In the genomic region with DNA sequence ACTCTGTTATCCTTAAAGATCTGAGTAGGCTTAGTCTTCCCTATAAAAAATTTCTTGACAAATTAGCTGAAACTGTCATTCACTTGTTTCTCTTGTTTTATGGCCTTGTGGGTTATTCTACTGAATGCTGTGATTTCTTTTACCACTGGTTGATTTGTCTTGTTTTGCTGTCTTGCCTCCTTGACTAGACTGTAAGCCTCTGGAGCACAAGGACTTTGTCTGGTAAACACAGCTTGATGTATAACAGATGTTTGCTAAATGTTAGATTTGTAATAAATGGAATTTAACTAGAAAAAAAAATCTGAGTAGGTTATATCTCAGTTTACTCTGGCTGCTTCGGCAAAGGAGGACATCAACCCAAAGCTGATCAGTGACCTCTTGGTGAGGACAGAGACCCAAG, we compare ENCODE assay signal across 17 cellular contexts. TPM values are rescaled to one million over a fixed set of nuclear protein-coding genes. Genes with fewer than 3 reads are reported as not detected.
DNase-seq lines count a peak whose midpoint lies in the region; ATAC-seq and TF ChIP-seq lines count a peak whose summit lies in the region.
"Had no signal": no experiment of that assay in that cellular context is flagged by ENCODE, and none has a peak within 500 bp of the region (broad histone marks: within the 10 kb centered on the region; RNA-seq: fewer than 3 reads in every experiment).

No MANE protein-coding gene starts in this region.

- H3K36me3 Mint-ChIP-seq in type B pancreatic cell: peaks cover 20% of the 10 kb centered on the region
- peaks cover 81% of the 10 kb centered on the region for H3K36me3 Mint-ChIP-seq in stimulated activated memory B cell treated with anti-CD40 and anti-IgM and Interleukin-4, amounts not matched to agents 10 μg/mL and 1 μg/mL and 100 μg/mL, for 72 hours

- H3K9me3 Mint-ChIP-seq in type B pancreatic cell: no peaks in the 10 kb centered on the region
- no peaks in the 10 kb centered on the region for H3K9me3 Mint-ChIP-seq in stimulated activated memory B cell treated with anti-CD40 and anti-IgM and Interleukin-4, amounts not matched to agents 10 μg/mL and 1 μg/mL and 100 μg/mL, for 72 hours
- H3K9me3 Mint-ChIP-seq: activated T-cell treated with anti-CD3 and anti-CD28 coated beads, Interleukin-2, amount 50 U/mL, for 24 hours; nephron progenitor cell had no signal

- 81% methylated on average over 1 of the region's 1 CpG for WGBS in right cardiac atrium
- WGBS in mesodermal cell (ENCODE audit: insufficient coverage in 2 of 2), 2 experiments: 93 to 100% methylated on average over 1 of the region's 1 CpG
- 73 to 85% methylated on average over 1 of the region's 1 CpG for WGBS in esophagus squamous epithelium, 2 donors

- H3K4me1 ChIP-seq in left ventricle myocardium inferior: no peaks in the 10 kb centered on the region
- no peaks in the 10 kb centered on the region for H3K4me1 ChIP-seq in right cardiac atrium (ENCODE audit: control insufficient read depth, insufficient read depth, low read length)
- H3K4me1 ChIP-seq in mesodermal cell (ENCODE audit: control insufficient read depth, insufficient read depth, low read length, poor library complexity, severe bottlenecking): peaks cover 5% of the 10 kb centered on the region
- peaks cover 0 to 12% (median 0%) of the 10 kb centered on the region in 3 donors for H3K4me1 ChIP-seq in esophagus squamous epithelium
- H3K4me1 ChIP-seq: adrenal gland had no signal

- DNase-seq in left ventricle myocardium inferior (no peak), right cardiac atrium (no peak), dedifferentiated amniotic fluid mesenchymal stem cell (ENCODE audit: extremely low spot score) (peak; percentile 43), type B pancreatic cell (ENCODE audit: extremely low spot score, unreplicated experiment) (no peak), KBM-7 (no peak), esophagus squamous epithelium (lab: John Stamatoyannopoulos, UW) (no peak)
- DNase-seq: activated CD4-positive, alpha-beta T cell treated with anti-CD3 and anti-CD28 coated beads for 4 hours; activated gamma-delta T cell treated with Interleukin-2 at 50 U/mL for 16 hours; activated T-cell treated with anti-CD3 and anti-CD28 coated beads, Interleukin-2, amount 50 U/mL, for 24 hours; GDM1 had no signal

- H3K27ac ChIP-seq in left ventricle myocardium inferior (replicated peaks): peak overlapping the region; percentile 6
- H3K27ac ChIP-seq in right cardiac atrium (ENCODE audit: low read length): no peak overlapping the region
- peak overlapping the region; percentile 59 for H3K27ac ChIP-seq in mesodermal cell (ENCODE audit: low read depth, low read length, severe bottlenecking)
- H3K27ac ChIP-seq in esophagus squamous epithelium: peak overlapping the region in 1 of 4 donors; percentile 21
- H3K27ac ChIP-seq: upper lobe of left lung had no signal

- TF ChIP-seq CTCF in left ventricle myocardium inferior (IDR thresholded peaks at IDR 0.05; ENCODE audit: borderline replicate concordance) (no peak), type B pancreatic cell (conservative IDR thresholded peaks at IDR 0.05) (no peak), esophagus squamous epithelium (IDR thresholded peaks at IDR 0.05) (no peak)

- ATAC-seq in right cardiac atrium: no peak
- ATAC-seq in stimulated activated memory B cell treated with anti-CD40 and anti-IgM and Interleukin-4, amounts not matched to agents 10 μg/mL and 1 μg/mL and 100 μg/mL, for 72 hours: no peak

- H3K27me3 Mint-ChIP-seq in type B pancreatic cell: peaks cover 3% of the 10 kb centered on the region
- H3K27me3 Mint-ChIP-seq in stimulated activated memory B cell treated with anti-CD40 and anti-IgM and Interleukin-4, amounts not matched to agents 10 μg/mL and 1 μg/mL and 100 μg/mL, for 72 hours: no peaks in the 10 kb centered on the region
- H3K27me3 Mint-ChIP-seq: activated T-cell treated with anti-CD3 and anti-CD28 coated beads, Interleukin-2, amount 50 U/mL, for 24 hours; dendritic cell treated with granulocyte-macrophage colony-stimulating factor and Interleukin-4, amounts not matched to agents 40 ng/mL and 50 ng/mL, for 4 days had no signal

- in situ Hi-C loops in KBM-7 (cut with MboI; ENCODE audit: low pct_unique_long_range_greater_than_20kb, low sequenced_read_pairs): no loop called here

- H3K27me3 ChIP-seq in left ventricle myocardium inferior (ENCODE audit: low read depth) (no peaks in the 10 kb centered on the region), right cardiac atrium (ENCODE audit: control insufficient read depth, insufficient read depth) (no peaks in the 10 kb centered on the region), esophagus squamous epithelium (no peaks in the 10 kb centered on the region)
- H3K27me3 ChIP-seq: adrenal gland, heart right ventricle, upper lobe of left lung had no signal

- no peak for TF ChIP-seq POLR2A in esophagus squamous epithelium (IDR thresholded peaks at IDR 0.05)

- peaks cover 56% of the 10 kb centered on the region for H3K36me3 ChIP-seq in left ventricle myocardium inferior
- H3K36me3 ChIP-seq in mesodermal cell (ENCODE audit: control insufficient read depth, insufficient read depth, low read length): peaks cover 64% of the 10 kb centered on the region
- H3K36me3 ChIP-seq in esophagus squamous epithelium: peaks cover 34 to 90% (median 43%) of the 10 kb centered on the region in 3 donors

- H3K4me3 ChIP-seq in left ventricle myocardium inferior: no peak overlapping the region
- H3K4me3 ChIP-seq in right cardiac atrium (ENCODE audit: low read length): no peak overlapping the region
- H3K4me3 ChIP-seq in mesodermal cell (ENCODE audit: extremely low read depth, insufficient read depth, low read length, poor library complexity, severe bottlenecking): no peak overlapping the region
- H3K4me3 ChIP-seq in esophagus squamous epithelium: no peak overlapping the region
- H3K4me3 ChIP-seq: adrenal gland, heart right ventricle, upper lobe of left lung had no signal

- intact Hi-C loops in left ventricle myocardium inferior (cut with micrococcal nuclease): no loop called here
- intact Hi-C loops in right cardiac atrium (cut with DNase I): loop anchor here in 1 of 4 donors (10.0 kb wide), 1 partner anchor 95 kb away; a partner anchor contains a TSS
- intact Hi-C loops in esophagus squamous epithelium (cut with DNase I): no loop called here

- H3K9me3 ChIP-seq in left ventricle myocardium inferior (replicated peaks): no peaks in the 10 kb centered on the region
- H3K9me3 ChIP-seq in right cardiac atrium (ENCODE audit: control insufficient read depth, low read length): no peaks in the 10 kb centered on the region
- H3K9me3 ChIP-seq in mesodermal cell (ENCODE audit: control insufficient read depth, low read length): peaks cover 7% of the 10 kb centered on the region
- no peaks in the 10 kb centered on the region for H3K9me3 ChIP-seq in esophagus squamous epithelium
- H3K9me3 ChIP-seq: adrenal gland, upper lobe of left lung had no signal

- peaks cover 11% of the 10 kb centered on the region for H3K4me1 Mint-ChIP-seq in type B pancreatic cell (ENCODE audit: unreplicated experiment)
- H3K4me1 Mint-ChIP-seq in stimulated activated memory B cell treated with anti-CD40 and anti-IgM and Interleukin-4, amounts not matched to agents 10 μg/mL and 1 μg/mL and 100 μg/mL, for 72 hours: no peaks in the 10 kb centered on the region

- peak overlapping the region; percentile 95 for H3K27ac Mint-ChIP-seq in type B pancreatic cell
- H3K27ac Mint-ChIP-seq in stimulated activated memory B cell treated with anti-CD40 and anti-IgM and Interleukin-4, amounts not matched to agents 10 μg/mL and 1 μg/mL and 100 μg/mL, for 72 hours: no peak overlapping the region
- H3K27ac Mint-ChIP-seq: activated T-cell treated with anti-CD3 and anti-CD28 coated beads, Interleukin-2, amount 50 U/mL, for 24 hours; dendritic cell treated with granulocyte-macrophage colony-stimulating factor and Interleukin-4, amounts not matched to agents 40 ng/mL and 50 ng/mL, for 4 days had no signal

- H3K4me3 Mint-ChIP-seq in type B pancreatic cell: peak overlapping the region; percentile 79
- H3K4me3 Mint-ChIP-seq in stimulated activated memory B cell treated with anti-CD40 and anti-IgM and Interleukin-4, amounts not matched to agents 10 μg/mL and 1 μg/mL and 100 μg/mL, for 72 hours: no peak overlapping the region
- H3K4me3 Mint-ChIP-seq: activated T-cell treated with anti-CD3 and anti-CD28 coated beads, Interleukin-2, amount 50 U/mL, for 24 hours; dendritic cell treated with granulocyte-macrophage colony-stimulating factor and Interleukin-4, amounts not matched to agents 40 ng/mL and 50 ng/mL, for 4 days; nephron progenitor cell had no signal

RNA-seq across cellular contexts. Expression of a gene that starts 21.6 kb away (rescaled TPM):
- total RNA-seq in left ventricle myocardium inferior: 21.0 TPM
- total RNA-seq in right cardiac atrium: 10 to 100 TPM; 18.2 to 24.2 (median 23.0) TPM
- 27.4 TPM for polyA plus RNA-seq in right cardiac atrium
- polyA plus RNA-seq in mesodermal cell (2013, experiment 1 of 2): 36.4 TPM
- 33.8 TPM for polyA plus RNA-seq in mesodermal cell (2013, experiment 2 of 2)
- 38.3 and 39.5 TPM in 2 replicates for total RNA-seq in type B pancreatic cell (ENCODE audit: low replicate concordance)
- total RNA-seq in esophagus squamous epithelium: 10 to 100 TPM; 18.6 to 32.2 (median 25.9) TPM
